Comparison of ENCODE assay signal across 8 cellular contexts in the genomic region with DNA sequence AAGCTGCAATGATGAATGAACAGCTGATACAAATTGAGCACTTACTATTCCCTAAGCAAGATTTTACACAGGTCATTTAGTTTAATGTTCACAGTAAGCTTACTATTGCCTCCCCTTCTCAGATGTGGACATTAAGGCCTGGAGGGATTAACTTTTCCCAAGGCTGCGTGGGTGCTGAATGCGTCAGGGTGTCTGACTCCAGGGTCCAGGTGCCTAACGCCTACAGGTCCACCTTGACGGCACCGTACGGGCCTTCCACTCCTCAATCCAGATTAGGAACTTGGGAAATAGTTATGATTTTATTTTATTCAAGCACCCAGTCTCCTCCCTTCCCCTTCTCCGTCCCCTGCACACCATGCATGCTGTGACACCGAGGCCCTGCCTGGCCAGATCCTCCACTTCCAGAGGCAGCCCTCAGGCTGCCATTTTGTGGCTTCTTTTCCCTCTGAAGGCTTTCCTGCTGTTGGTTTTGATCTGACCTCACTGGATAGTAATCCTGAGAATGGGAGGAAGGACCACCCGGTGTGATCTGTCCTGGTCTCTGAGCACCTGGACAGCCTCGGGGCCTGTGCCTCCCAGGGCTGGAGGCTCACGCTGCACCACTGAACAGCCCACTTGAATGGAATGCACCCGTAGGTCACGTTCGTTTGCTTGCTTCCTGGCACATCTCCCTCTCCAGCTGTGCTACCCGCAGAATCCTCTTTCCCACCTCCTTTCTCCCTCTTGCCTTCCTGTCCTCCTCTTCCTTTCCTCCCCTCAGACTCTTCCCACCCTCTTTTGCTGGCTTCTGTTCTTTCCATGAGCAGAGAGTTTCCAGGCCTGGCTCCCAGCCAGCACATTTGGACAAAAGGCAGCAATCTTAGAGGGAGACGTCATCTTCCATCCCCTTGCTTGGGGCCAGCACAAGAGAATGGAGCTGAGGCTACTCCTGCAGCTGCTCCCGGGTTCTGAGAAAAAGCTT. TPM values are rescaled to one million over a fixed set of nuclear protein-coding genes. Genes with fewer than 3 reads are reported as not detected.
DNase-seq lines count a peak whose midpoint lies in the region; ATAC-seq and TF ChIP-seq lines count a peak whose summit lies in the region.

No MANE protein-coding gene starts in this region.

- ATAC-seq in gastroesophageal sphincter (peak; percentile 87), HG02840 (IDR thresholded peaks at IDR 0.05; ENCODE audit: low FRiP score, unreplicated experiment) (no peak), HG02588 (IDR thresholded peaks at IDR 0.05; ENCODE audit: unreplicated experiment) (no peak)

- H3K9me3 ChIP-seq in SJSA1 (replicated peaks) (no peaks in the 10 kb centered on the region), gastroesophageal sphincter (no peaks in the 10 kb centered on the region), ovary (no peaks in the 10 kb centered on the region)

- H3K27me3 ChIP-seq in SJSA1 (replicated peaks) (no peaks in the 10 kb centered on the region), gastroesophageal sphincter (no peaks in the 10 kb centered on the region), ovary (no peaks in the 10 kb centered on the region)

- no peak overlapping the region for H3K27ac Mint-ChIP-seq in activated T-helper 1 cell treated with anti-CD3 and anti-CD28 coated beads, Interleukin-12 subunit alpha, Interleukin-12 subunit beta, Interleukin-2, Interleukin-4 antibody, amounts not matched to agents 30 ng/mL and 10 ng/mL and 1 ng/mL, durations not matched to agents 14 hours and 24 hours and 36 hours

- TF ChIP-seq EP300 in gastroesophageal sphincter (IDR thresholded peaks at IDR 0.05) (no peak), ovary (IDR thresholded peaks at IDR 0.05) (no peak)

- DNase-seq in H4 (ENCODE audit: low spot score) = peak; percentile 93
- peak; percentile 99 for DNase-seq in SJSA1 (ENCODE audit: low read depth in 1 of 2, low spot score in 2 of 2)
- DNase-seq in ovary = peak; percentile 95 to 98 (median 97)
- no peak for DNase-seq in activated T-helper 1 cell treated with anti-CD3 and anti-CD28 coated beads, Interleukin-12 subunit alpha, Interleukin-12 subunit beta, Interleukin-2, Interleukin-4 antibody, amounts not matched to agents 30 ng/mL and 10 ng/mL and 1 ng/mL, durations not matched to agents 14 hours and 24 hours and 36 hours (ENCODE audit: low spot score)
- no peak for DNase-seq in NCI-H128 (lab: John Stamatoyannopoulos, UW; ENCODE audit: unreplicated experiment)

- no peaks in the 10 kb centered on the region for H3K4me1 Mint-ChIP-seq in activated T-helper 1 cell treated with anti-CD3 and anti-CD28 coated beads, Interleukin-12 subunit alpha, Interleukin-12 subunit beta, Interleukin-2, Interleukin-4 antibody, amounts not matched to agents 30 ng/mL and 10 ng/mL and 1 ng/mL, durations not matched to agents 14 hours and 24 hours and 36 hours (ENCODE audit: low read depth)

- H3K27me3 Mint-ChIP-seq in activated T-helper 1 cell treated with anti-CD3 and anti-CD28 coated beads, Interleukin-12 subunit alpha, Interleukin-12 subunit beta, Interleukin-2, Interleukin-4 antibody, amounts not matched to agents 30 ng/mL and 10 ng/mL and 1 ng/mL, durations not matched to agents 14 hours and 24 hours and 36 hours (ENCODE audit: insufficient read depth) = peaks cover 8% of the 10 kb centered on the region

- peaks cover 61% of the 10 kb centered on the region for H3K4me1 ChIP-seq in SJSA1 (replicated peaks)
- H3K4me1 ChIP-seq in gastroesophageal sphincter = peaks cover 4 to 91% (median 35%) of the 10 kb centered on the region in 3 donors
- peaks cover 12% of the 10 kb centered on the region for H3K4me1 ChIP-seq in ovary (ENCODE audit: insufficient read depth)

- H3K36me3 Mint-ChIP-seq in activated T-helper 1 cell treated with anti-CD3 and anti-CD28 coated beads, Interleukin-12 subunit alpha, Interleukin-12 subunit beta, Interleukin-2, Interleukin-4 antibody, amounts not matched to agents 30 ng/mL and 10 ng/mL and 1 ng/mL, durations not matched to agents 14 hours and 24 hours and 36 hours (ENCODE audit: low read depth) = no peaks in the 10 kb centered on the region

- TF ChIP-seq POLR2A in gastroesophageal sphincter (IDR thresholded peaks at IDR 0.05) (no peak), ovary (IDR thresholded peaks at IDR 0.05) (no peak)

- no peaks in the 10 kb centered on the region for H3K36me3 ChIP-seq in SJSA1
- H3K36me3 ChIP-seq in gastroesophageal sphincter = no peaks in the 10 kb centered on the region
- no peaks in the 10 kb centered on the region for H3K36me3 ChIP-seq in ovary

- H3K9me3 Mint-ChIP-seq in activated T-helper 1 cell treated with anti-CD3 and anti-CD28 coated beads, Interleukin-12 subunit alpha, Interleukin-12 subunit beta, Interleukin-2, Interleukin-4 antibody, amounts not matched to agents 30 ng/mL and 10 ng/mL and 1 ng/mL, durations not matched to agents 14 hours and 24 hours and 36 hours = no peaks in the 10 kb centered on the region

- H3K4me3 Mint-ChIP-seq in activated T-helper 1 cell treated with anti-CD3 and anti-CD28 coated beads, Interleukin-12 subunit alpha, Interleukin-12 subunit beta, Interleukin-2, Interleukin-4 antibody, amounts not matched to agents 30 ng/mL and 10 ng/mL and 1 ng/mL, durations not matched to agents 14 hours and 24 hours and 36 hours = no peak overlapping the region

- H3K4me3 ChIP-seq in SJSA1 (no peak overlapping the region), gastroesophageal sphincter (no peak overlapping the region), ovary (no peak overlapping the region)

- 30 to 51% methylated on average over 7 to 14 of the region's 17 CpGs for WGBS in gastroesophageal sphincter (ENCODE audit: low coverage in 1 of 2), 2 donors
- WGBS in ovary, 3 donors = 40 to 45% (median 42%) methylated on average over 17 of the region's 17 CpGs

- intact Hi-C loops in ovary (cut with DNase I) = no loop called here
- intact Hi-C loops in activated T-helper 1 cell treated with anti-CD3 and anti-CD28 coated beads, Interleukin-12 subunit alpha, Interleukin-12 subunit beta, Interleukin-2, Interleukin-4 antibody, amounts not matched to agents 30 ng/mL and 10 ng/mL and 1 ng/mL, durations not matched to agents 14 hours and 24 hours and 36 hours (cut with micrococcal nuclease) = no loop called here

- no peak for TF ChIP-seq CTCF in gastroesophageal sphincter (IDR thresholded peaks at IDR 0.05)
- no peak for TF ChIP-seq CTCF in ovary (IDR thresholded peaks at IDR 0.05)

- H3K27ac ChIP-seq in SJSA1 (peak overlapping the region; percentile 91), gastroesophageal sphincter (peak overlapping the region; percentile 71 to 89 (median 84)), ovary (peak overlapping the region in 1 of 2 donors; percentile 69)

RNA-seq across cellular contexts. Expression of a gene that starts 14.4 kb away (rescaled TPM):
- total RNA-seq in H4 (2014; rRNA removed; shearing (Covaris generic)) = 0.77 and 1.7 TPM in 2 replicates
- total RNA-seq in SJSA1 (2014; rRNA removed; shearing (Covaris generic)) = 10.2 and 30.0 TPM in 2 replicates
- 10 to 100 TPM; 25.2 to 83.5 (median 46.5) TPM for total RNA-seq in gastroesophageal sphincter
- 10 to 100 TPM in 6 of 7 donors, 1 to 10 TPM in 1; 9.8 to 61.8 (median 36.1) TPM for total RNA-seq in ovary
- polyA plus RNA-seq in ovary = 10 to 100 TPM; 20.5 to 55.1 TPM
- total RNA-seq in activated T-helper 1 cell treated with anti-CD3 and anti-CD28 coated beads, Interleukin-12 subunit alpha, Interleukin-12 subunit beta, Interleukin-2, Interleukin-4 antibody, amounts not matched to agents 30 ng/mL and 10 ng/mL and 1 ng/mL, durations not matched to agents 14 hours and 24 hours and 36 hours = not detected in 2 replicates

RNA-seq across cellular contexts. Expression of a gene that starts 46.6 kb away (rescaled TPM):
- total RNA-seq in H4 (2014; rRNA removed; shearing (Covaris generic)) = 14.2 and 22.0 TPM in 2 replicates
- 9.6 and 13.6 TPM in 2 replicates for total RNA-seq in SJSA1 (2014; rRNA removed; shearing (Covaris generic))
- total RNA-seq in gastroesophageal sphincter = 10 to 100 TPM; 14.5 to 33.4 (median 22.4) TPM
- total RNA-seq in ovary = 10 to 100 TPM; 12.0 to 22.5 (median 19.1) TPM
- 10 to 100 TPM; 13.0 to 20.4 TPM for polyA plus RNA-seq in ovary
- 21.1 and 23.5 TPM in 2 replicates for total RNA-seq in activated T-helper 1 cell treated with anti-CD3 and anti-CD28 coated beads, Interleukin-12 subunit alpha, Interleukin-12 subunit beta, Interleukin-2, Interleukin-4 antibody, amounts not matched to agents 30 ng/mL and 10 ng/mL and 1 ng/mL, durations not matched to agents 14 hours and 24 hours and 36 hours

Comparison
In these comparisons a context has a peak if more than half of its experiments do, and no peak if none do; other contexts are left out.
1. DNase-seq: peak in H4 (single experiment), SJSA1 (2 of 2) and ovary (5 of 5); none in activated T-helper 1 cell treated with anti-CD3 and anti-CD28 coated beads, Interleukin-12 subunit alpha, Interleukin-12 subunit beta, Interleukin-2, Interleukin-4 antibody, amounts not matched to agents 30 ng/mL and 10 ng/mL and 1 ng/mL, durations not matched to agents 14 hours and 24 hours and 36 hours (single experiment) and NCI-H128 (single experiment).